Comparison of ENCODE assay signal across 24 cellular contexts in the genomic region with DNA sequence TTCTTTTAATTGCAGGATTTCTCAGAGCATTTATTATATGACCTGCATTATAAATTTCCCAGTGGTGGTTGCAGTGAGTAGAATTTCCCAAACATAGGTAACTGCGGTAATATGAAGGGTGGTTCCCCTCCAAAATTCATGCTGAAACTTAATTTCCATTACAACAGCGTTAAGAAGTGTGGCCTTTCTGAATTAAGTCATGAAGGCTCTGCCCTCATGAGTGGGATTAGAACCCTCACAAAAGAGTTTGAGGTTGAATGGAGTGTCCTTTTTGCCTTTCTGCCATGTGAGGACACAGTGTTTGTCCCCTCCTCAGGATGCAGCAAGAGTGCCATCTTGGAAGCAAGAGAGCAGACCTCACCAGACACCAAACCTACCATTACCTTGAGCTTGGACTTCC.
"Had no signal": no experiment of that assay in that cellular context is flagged by ENCODE, and none has a peak within 500 bp of the region (broad histone marks: within the 10 kb centered on the region; RNA-seq: fewer than 3 reads in every experiment).

No MANE protein-coding gene starts in this region.

- DNase-seq: activated naive CD4-positive, alpha-beta T cell treated with Interleukin-2 at 50 U/mL for 16 hours; activated naive CD8-positive, alpha-beta T cell treated with anti-CD3 and anti-CD28 coated beads, Interleukin-2, amount 10 ng/mL, durations not matched to agents 7 days and 5 days; amygdala; cortex of kidney; head of caudate nucleus; hypothalamus; left ventricle myocardium inferior; mammary epithelial cell; midbrain; ovary; spleen; stimulated activated CD4-positive, alpha-beta T cell treated with anti-CD3 and anti-CD28 coated beads, Interleukin-4, amount 100 ng/mL, for 1 hour; SW 1271; T-helper 2 cell; testis; trophoblast cell had no signal

- H3K27ac ChIP-seq: cardiac muscle cell, epithelial cell of prostate, gastroesophageal sphincter, left ventricle myocardium inferior, neutrophil, ovary, prostate gland, right atrium auricular region, testis, vagina had no signal

- H3K4me1 Mint-ChIP-seq: nephron had no signal

- ATAC-seq: gastroesophageal sphincter had no signal

- H3K9me3 ChIP-seq: neutrophil, ovary, prostate gland, right atrium auricular region, testis, vagina had no signal

- H3K27ac Mint-ChIP-seq: activated naive CD8-positive, alpha-beta T cell treated with anti-CD3 and anti-CD28 coated beads, Interleukin-2, amount 10 ng/mL, durations not matched to agents 7 days and 5 days; nephron had no signal

- H3K4me3 Mint-ChIP-seq: activated naive CD8-positive, alpha-beta T cell treated with anti-CD3 and anti-CD28 coated beads, Interleukin-2, amount 10 ng/mL, durations not matched to agents 7 days and 5 days; nephron had no signal

- H3K4me1 ChIP-seq: gastroesophageal sphincter, left ventricle myocardium inferior, prostate gland, right atrium auricular region, testis, vagina had no signal

- H3K4me3 ChIP-seq: cardiac muscle cell, gastroesophageal sphincter, left ventricle myocardium inferior, ovary, prostate gland, right atrium auricular region, spleen, testis, vagina had no signal
